Comparison of ENCODE assay signal across 30 cellular contexts in the genomic region with DNA sequence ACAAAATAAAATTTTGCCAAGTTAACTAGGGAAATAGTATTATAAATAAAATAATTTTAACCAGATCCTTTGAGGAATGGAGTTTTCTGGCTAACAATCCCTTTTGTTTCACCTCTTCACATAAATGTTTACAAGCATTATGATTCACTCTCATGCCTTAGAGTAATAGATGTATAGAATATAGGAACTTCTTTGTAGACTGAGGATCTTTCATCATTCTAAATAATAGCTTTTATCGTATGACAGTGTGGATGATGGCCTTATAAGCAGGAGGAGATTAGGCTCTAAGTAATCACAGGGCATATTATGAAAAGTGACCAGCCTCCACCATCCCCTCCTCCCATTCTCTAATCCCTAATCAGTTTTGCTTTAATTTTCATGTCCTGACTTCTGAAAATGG. TPM values are rescaled to one million over a fixed set of nuclear protein-coding genes. Genes with fewer than 3 reads are reported as not detected.
"Had no signal": no experiment of that assay in that cellular context is flagged by ENCODE, and none has a peak within 500 bp of the region (broad histone marks: within the 10 kb centered on the region; RNA-seq: fewer than 3 reads in every experiment).

No MANE protein-coding gene starts in this region.

- H3K4me3 ChIP-seq: ascending aorta, cardiac muscle cell had no signal

- H3K9me3 ChIP-seq: ascending aorta had no signal

- DNase-seq: activated B cell treated with CpG ODN at 0.5 μM for 24 hours; activated CD4-positive, alpha-beta memory T cell treated with anti-CD3 and anti-CD28 coated beads, Interleukin-2, amount 10 ng/mL, durations not matched to agents 7 days and 5 days; activated CD4-positive, alpha-beta T cell treated with anti-CD3 and anti-CD28 coated beads for 1 hour; activated CD4-positive, alpha-beta T cell treated with anti-CD3 and anti-CD28 coated beads for 36 hours; activated CD4-positive, alpha-beta T cell treated with anti-CD3 and anti-CD28 coated beads for 48 hours; activated CD4-positive, alpha-beta T cell treated with anti-CD3 and anti-CD28 coated beads, Interleukin-2, amount 10 ng/mL, durations not matched to agents 7 days and 5 days; activated CD4-positive, alpha-beta T cell treated with anti-CD3 and anti-CD28 coated beads, Interleukin-2, amount 50 U/mL, for 48 hours; activated CD8-positive, alpha-beta memory T cell treated with anti-CD3 and anti-CD28 coated beads for 24 hours; activated CD8-positive, alpha-beta memory T cell treated with anti-CD3 and anti-CD28 coated beads, Interleukin-2, amount 10 ng/mL, durations not matched to agents 7 days and 5 days; activated CD8-positive, alpha-beta memory T cell treated with anti-CD3 and anti-CD28 coated beads, Interleukin-2, amount 50 U/mL, for 48 hours; activated CD8-positive, alpha-beta T cell treated with anti-CD3 and anti-CD28 coated beads, Interleukin-2, amount 10 ng/mL, durations not matched to agents 7 days and 5 days; activated effector memory CD4-positive, alpha-beta T cell treated with Interleukin-2 at 50 U/mL for 16 hours; activated gamma-delta T cell; activated naive CD4-positive, alpha-beta T cell treated with anti-CD3 and anti-CD28 coated beads, Interleukin-2, amount 10 ng/mL, durations not matched to agents 7 days and 5 days; activated naive CD4-positive, alpha-beta T cell treated with Interleukin-2 at 50 U/mL for 16 hours; activated naive CD8-positive, alpha-beta T cell treated with anti-CD3 and anti-CD28 coated beads, Interleukin-2, amount 10 ng/mL, durations not matched to agents 7 days and 5 days; activated naive CD8-positive, alpha-beta T cell treated with anti-CD3 and anti-CD28 coated beads, Interleukin-2, amount 50 U/mL, for 24 hours; activated T-cell treated with anti-CD3 and anti-CD28 coated beads, Interleukin-2, amount 50 U/mL, for 24 hours; activated T-cell treated with anti-CD3 and anti-CD28 coated beads, Interleukin-2, amount 50 U/mL, for 48 hours; amygdala; anterior cingulate cortex; caudate nucleus; cerebellar nuclear complex; T-helper 1 cell; T-helper 2 cell; T-helper 9 cell had no signal

- H3K27me3 ChIP-seq: ascending aorta, cardiac muscle cell had no signal

- H3K27ac ChIP-seq: ascending aorta, cardiac muscle cell, VCaP had no signal

RNA-seq across cellular contexts. Expression of gene CPED1, which starts 24.4 kb away (rescaled TPM):
- total RNA-seq: activated CD4-positive, alpha-beta memory T cell treated with anti-CD3 and anti-CD28 coated beads, Interleukin-2, amount 10 ng/mL, durations not matched to agents 7 days and 5 days; activated CD4-positive, alpha-beta T cell treated with anti-CD3 and anti-CD28 coated beads for 36 hours; activated CD8-positive, alpha-beta T cell treated with anti-CD3 and anti-CD28 coated beads, Interleukin-2, amount 10 ng/mL, durations not matched to agents 7 days and 5 days; activated naive CD8-positive, alpha-beta T cell treated with anti-CD3 and anti-CD28 coated beads, Interleukin-2, amount 10 ng/mL, durations not matched to agents 7 days and 5 days; activated T-helper 2 cell treated with anti-CD3 and anti-CD28 coated beads, Interferon-gamma antibody, Interleukin-2, Interleukin-4, amounts not matched to agents 10 μg/mL and 5 μg/mL and 100 μg/mL, durations not matched to agents 14 hours and 24 hours and 36 hours had no signal
